25 cellular contexts compared by ENCODE assay signal in the genomic region with DNA sequence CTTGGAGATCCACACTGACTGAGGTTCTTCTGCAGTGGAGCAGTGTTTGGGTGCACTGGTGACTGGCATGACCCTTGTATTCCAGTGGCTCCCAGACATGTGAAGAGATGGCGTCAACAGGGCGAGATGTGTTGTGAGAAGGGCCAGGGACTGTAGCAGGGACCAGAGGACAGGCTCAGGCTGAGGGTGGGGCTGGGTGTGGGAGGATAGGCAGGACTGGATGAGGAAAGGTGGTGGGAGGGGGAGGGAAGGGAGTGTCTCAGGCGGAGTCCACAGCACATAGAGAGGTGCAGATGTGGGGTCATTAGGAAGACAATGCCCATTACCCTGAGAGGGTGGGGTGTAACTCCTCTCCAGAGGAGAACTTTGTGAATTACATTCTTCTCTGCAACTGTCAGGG.
"Had no signal": no experiment of that assay in that cellular context is flagged by ENCODE, and none has a peak within 500 bp of the region (broad histone marks: within the 10 kb centered on the region; RNA-seq: fewer than 3 reads in every experiment).

No MANE protein-coding gene starts in this region.

- H3K4me1 ChIP-seq: ascending aorta, colonic mucosa, gastrocnemius medialis, parathyroid adenoma, transverse colon, uterus had no signal

- H3K27me3 ChIP-seq: ascending aorta, cardiac muscle cell, colonic mucosa, gastrocnemius medialis, transverse colon, uterus had no signal

- H3K4me3 ChIP-seq: ascending aorta, cardiac muscle cell, colonic mucosa, gastrocnemius medialis, transverse colon, uterus had no signal

- H3K9me3 ChIP-seq: ascending aorta, colonic mucosa, gastrocnemius medialis, transverse colon, uterus had no signal

- H3K27ac ChIP-seq: ascending aorta, cardiac muscle cell, colonic mucosa, gastrocnemius medialis, parathyroid adenoma, transverse colon, uterus had no signal

- H3K36me3 ChIP-seq: ascending aorta, cardiac muscle cell, colonic mucosa, gastrocnemius medialis, transverse colon, uterus had no signal

- DNase-seq: activated CD4-positive, alpha-beta T cell treated with anti-CD3 and anti-CD28 coated beads for 48 hours; activated CD4-positive, alpha-beta T cell treated with anti-CD3 and anti-CD28 coated beads, Interleukin-2, amount 50 U/mL, for 48 hours; activated CD8-positive, alpha-beta memory T cell treated with anti-CD3 and anti-CD28 coated beads, Interleukin-2, amount 50 U/mL, for 4 hours; activated effector memory CD4-positive, alpha-beta T cell treated with anti-CD3 and anti-CD28 coated beads, Interleukin-2, amount 50 U/mL, for 16 hours; activated naive CD4-positive, alpha-beta T cell treated with anti-CD3 and anti-CD28 coated beads, Interleukin-2, amount 10 ng/mL, durations not matched to agents 7 days and 5 days; activated naive CD8-positive, alpha-beta T cell treated with anti-CD3 and anti-CD28 coated beads, Interleukin-2, amount 10 ng/mL, durations not matched to agents 7 days and 5 days; activated T-cell treated with anti-CD3 and anti-CD28 coated beads, Interleukin-2, amount 50 U/mL, for 1 hour; cerebellar nuclear complex; effector CD8-positive, alpha-beta T cell; gastrocnemius medialis; glutamatergic neuron; left ventricle myocardium superior; mammary epithelial cell; naive thymus-derived CD4-positive, alpha-beta T cell; nucleus accumbens; stimulated activated CD4-positive, alpha-beta T cell treated with anti-CD3 and anti-CD28 coated beads, Interleukin-15, amount 100 ng/mL, for 24 hours; stimulated activated naive CD4-positive, alpha-beta T cell treated with Interleukin-2 at 50 U/mL for 16 hours; T-helper 1 cell; transverse colon; uterus had no signal

- ATAC-seq: activated CD4-positive, CD25-positive, alpha-beta regulatory T cell treated with anti-CD3 and anti-CD28 coated beads, Interleukin-2, amount 50 U/mL, for 24 hours; gastrocnemius medialis; left ventricle myocardium superior; naive thymus-derived CD4-positive, alpha-beta T cell had no signal
